In the genomic region with DNA sequence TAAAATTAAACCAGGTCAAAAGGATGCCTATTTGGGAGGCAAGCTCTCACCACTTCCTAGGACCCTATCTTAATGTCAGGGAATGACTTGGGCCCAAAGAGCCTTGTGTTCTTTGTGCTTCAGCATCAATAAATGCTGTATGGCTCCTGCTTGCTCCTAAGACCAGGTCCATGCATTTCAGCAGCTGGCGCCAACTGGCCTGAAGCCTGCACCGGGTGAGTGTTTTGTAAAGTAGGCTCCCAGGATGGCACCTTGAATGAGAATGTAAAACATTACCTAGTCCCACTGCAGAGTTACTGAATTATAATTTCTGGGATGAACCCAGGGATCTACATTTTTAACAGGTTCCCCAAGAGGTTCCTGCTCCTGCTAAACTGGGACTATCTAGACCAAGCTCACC, we compare ENCODE assay signal across 35 cellular contexts. TPM values are rescaled to one million over a fixed set of nuclear protein-coding genes. Genes with fewer than 3 reads are reported as not detected.
"Had no signal": no experiment of that assay in that cellular context is flagged by ENCODE, and none has a peak within 500 bp of the region (broad histone marks: within the 10 kb centered on the region; RNA-seq: fewer than 3 reads in every experiment).

No MANE protein-coding gene starts in this region.

- DNase-seq: activated B cell treated with CpG ODN at 0.5 μM for 24 hours; activated CD4-positive, alpha-beta memory T cell treated with anti-CD3 and anti-CD28 coated beads for 36 hours; activated CD4-positive, alpha-beta memory T cell treated with anti-CD3 and anti-CD28 coated beads, Interleukin-2, amount 10 ng/mL, durations not matched to agents 7 days and 5 days; activated CD4-positive, alpha-beta T cell treated with anti-CD3 and anti-CD28 coated beads for 1 hour; activated CD4-positive, alpha-beta T cell treated with anti-CD3 and anti-CD28 coated beads for 36 hours; activated CD4-positive, alpha-beta T cell treated with anti-CD3 and anti-CD28 coated beads for 4 hours; activated CD4-positive, alpha-beta T cell treated with anti-CD3 and anti-CD28 coated beads for 48 hours; activated CD4-positive, alpha-beta T cell treated with anti-CD3 and anti-CD28 coated beads, Interleukin-2, amount 10 ng/mL, durations not matched to agents 24 days and 14 days; activated CD4-positive, alpha-beta T cell treated with anti-CD3 and anti-CD28 coated beads, Interleukin-2, amount 10 ng/mL, durations not matched to agents 7 days and 5 days; activated CD4-positive, alpha-beta T cell treated with anti-CD3 and anti-CD28 coated beads, Interleukin-2, amount 50 U/mL, for 1 hour; activated CD4-positive, alpha-beta T cell treated with anti-CD3 and anti-CD28 coated beads, Interleukin-2, amount 50 U/mL, for 4 hours; activated CD4-positive, alpha-beta T cell treated with anti-CD3 and anti-CD28 coated beads, Interleukin-2, amount 50 U/mL, for 48 hours; activated CD4-positive, CD25-positive, alpha-beta regulatory T cell; activated CD4-positive, CD25-positive, alpha-beta regulatory T cell treated with anti-CD3 and anti-CD28 coated beads, Interleukin-2, amount 50 U/mL, for 72 hours; activated CD8-positive, alpha-beta memory T cell treated with anti-CD3 and anti-CD28 coated beads for 24 hours; activated CD8-positive, alpha-beta memory T cell treated with anti-CD3 and anti-CD28 coated beads, Interleukin-2, amount 10 ng/mL, durations not matched to agents 7 days and 5 days; activated CD8-positive, alpha-beta memory T cell treated with anti-CD3 and anti-CD28 coated beads, Interleukin-2, amount 50 U/mL, for 4 hours; activated CD8-positive, alpha-beta memory T cell treated with anti-CD3 and anti-CD28 coated beads, Interleukin-2, amount 50 U/mL, for 48 hours; activated CD8-positive, alpha-beta T cell treated with anti-CD3 and anti-CD28 coated beads for 36 hours; activated CD8-positive, alpha-beta T cell treated with anti-CD3 and anti-CD28 coated beads, Interleukin-2, amount 10 ng/mL, durations not matched to agents 7 days and 5 days; activated T-cell treated with anti-CD3 and anti-CD28 coated beads for 4 hours; T-cell; T-helper 1 cell; T-helper 17 cell; T-helper 2 cell; T-helper 9 cell; T1000; WERI-Rb-1 had no signal

- FAIRE-seq: TTC549 had no signal

- H3K36me3 ChIP-seq: WERI-Rb-1 had no signal

- H3K27ac ChIP-seq: VCaP, WERI-Rb-1 had no signal

- ATAC-seq: activated CD4-positive, alpha-beta T cell treated with anti-CD3 and anti-CD28 coated beads for 36 hours; activated CD4-positive, CD25-positive, alpha-beta regulatory T cell treated with anti-CD3 and anti-CD28 coated beads, Interleukin-2, amount 50 U/mL, for 24 hours; activated CD8-positive, alpha-beta memory T cell treated with anti-CD3 and anti-CD28 coated beads, Interleukin-2, amount 10 ng/mL, durations not matched to agents 7 days and 5 days; activated CD8-positive, alpha-beta T cell treated with anti-CD3 and anti-CD28 coated beads for 36 hours; activated CD8-positive, alpha-beta T cell treated with anti-CD3 and anti-CD28 coated beads, Interleukin-2, amount 10 ng/mL, durations not matched to agents 7 days and 5 days; T-cell; T-helper 17 cell; WTC11 had no signal

RNA-seq across cellular contexts. Expression of a gene that starts 16.1 kb away (rescaled TPM):
- total RNA-seq: activated B cell treated with CpG ODN at 0.5 μM for 24 hours; activated CD4-positive, alpha-beta memory T cell treated with anti-CD3 and anti-CD28 coated beads for 36 hours; activated CD4-positive, alpha-beta memory T cell treated with anti-CD3 and anti-CD28 coated beads, Interleukin-2, amount 10 ng/mL, durations not matched to agents 7 days and 5 days; activated CD4-positive, alpha-beta T cell treated with anti-CD3 and anti-CD28 coated beads for 36 hours; activated CD4-positive, alpha-beta T cell treated with anti-CD3 and anti-CD28 coated beads, Interleukin-2, amount 10 ng/mL, durations not matched to agents 24 days and 14 days; activated CD4-positive, alpha-beta T cell treated with anti-CD3 and anti-CD28 coated beads, Interleukin-2, amount 10 ng/mL, durations not matched to agents 7 days and 5 days; activated CD8-positive, alpha-beta memory T cell treated with anti-CD3 and anti-CD28 coated beads for 36 hours; activated CD8-positive, alpha-beta memory T cell treated with anti-CD3 and anti-CD28 coated beads, Interleukin-2, amount 10 ng/mL, durations not matched to agents 7 days and 5 days; activated CD8-positive, alpha-beta T cell treated with anti-CD3 and anti-CD28 coated beads for 36 hours; activated CD8-positive, alpha-beta T cell treated with anti-CD3 and anti-CD28 coated beads, Interleukin-2, amount 10 ng/mL, durations not matched to agents 7 days and 5 days; T-helper 1 cell treated with Interleukin-12 subunit alpha and Interleukin-12 subunit beta and Interleukin-4 antibody, amounts not matched to agents 30 ng/mL and 1 ng/mL, for 36 hours; T-helper 17 cell; T-helper 2 cell treated with Interferon-gamma antibody and Interleukin-4, amounts not matched to agents 100 ng/mL and 5 ng/mL, for 36 hours had no signal
